ENCODE assay signal across 8 cellular contexts in genomic region chr1:168386949-168387586, GRCh38.
A peak's percentile ranks its signal among the peaks of the same experiment; 100 is the strongest.
DNase-seq lines count a peak whose midpoint lies in the region; ATAC-seq lines count a peak whose summit lies in the region.

No MANE protein-coding gene starts in this region.

- DNase-seq in SHP77 (lab: John Stamatoyannopoulos, UW) = peak; percentile 53 to 82
- DNase-seq in activated naive CD4-positive, alpha-beta T cell treated with anti-CD3 and anti-CD28 coated beads, Interleukin-2, amount 50 U/mL, for 16 hours = peak; percentile 76
- peak; percentile 87 for DNase-seq in iPS-NIHi11 (ENCODE audit: low spot score)
- DNase-seq in stimulated activated CD4-positive, alpha-beta T cell treated with anti-CD3 and anti-CD28 coated beads, Interleukin-2, amount 100 ng/mL, for 24 hours = peak; percentile 71 to 81
- no peak for DNase-seq in UCSD-AML1 (lab: John Stamatoyannopoulos, UW; ENCODE audit: unreplicated experiment)
- no peak for DNase-seq in NCI-H82 (lab: John Stamatoyannopoulos, UW)

- ATAC-seq in GM18867 (IDR thresholded peaks at IDR 0.05; ENCODE audit: unreplicated experiment) = peak; percentile 70
- ATAC-seq in GM19023 (IDR thresholded peaks at IDR 0.05; ENCODE audit: unreplicated experiment) = no peak

Comparison
In these comparisons a context has a peak if more than half of its experiments do, and no peak if none do; other contexts are left out.
1. DNase-seq: peak in SHP77 (2 of 2), activated naive CD4-positive, alpha-beta T cell treated with anti-CD3 and anti-CD28 coated beads, Interleukin-2, amount 50 U/mL, for 16 hours (single experiment), iPS-NIHi11 (single experiment) and stimulated activated CD4-positive, alpha-beta T cell treated with anti-CD3 and anti-CD28 coated beads, Interleukin-2, amount 100 ng/mL, for 24 hours (2 of 2); none in UCSD-AML1 (single experiment) and NCI-H82 (single experiment).